In genomic region chr2:42105330-42106256, GRCh38 we compare ENCODE assay signal across 8 cellular contexts. TPM values are rescaled to one million over a fixed set of nuclear protein-coding genes. Genes with fewer than 3 reads are reported as not detected.
DNase-seq lines count a peak whose midpoint lies in the region; ATAC-seq and TF ChIP-seq lines count a peak whose summit lies in the region.

No MANE protein-coding gene starts in this region.

- H3K27ac Mint-ChIP-seq in nephron progenitor cell, result peak overlapping the region; percentile 50

- peaks cover 28% of the 10 kb centered on the region for H3K4me1 Mint-ChIP-seq in nephron progenitor cell

- DNase-seq in SJCRH30 (peak; percentile 73 to 87), nephron progenitor cell (no peak), NCI-H2171 (lab: John Stamatoyannopoulos, UW) (no peak), NCI-H82 (lab: John Stamatoyannopoulos, UW) (no peak), BE2C (no peak)
- DNase-seq in activated naive CD8-positive, alpha-beta T cell treated with anti-CD3 and anti-CD28 coated beads, Interleukin-2, amount 50 U/mL, for 16 hours (ENCODE audit: low read depth, low spot score), result peak; percentile 49

- no peaks in the 10 kb centered on the region for H3K9me3 ChIP-seq in SJCRH30 (replicated peaks)
- H3K9me3 ChIP-seq in BE2C, result no peaks in the 10 kb centered on the region

- H3K4me3 ChIP-seq in SJCRH30 (peak overlapping the region; percentile 37), BE2C (ENCODE audit: low read depth, low read length) (no peak overlapping the region)

- H3K4me1 ChIP-seq in SJCRH30 (peaks cover 30% of the 10 kb centered on the region), BE2C (peaks cover 9% of the 10 kb centered on the region)

- peak overlapping the region; percentile 70 for H3K27ac ChIP-seq in SJCRH30

- TF ChIP-seq CTCF in nephron progenitor cell (IDR thresholded peaks at IDR 0.05), result no peak
- TF ChIP-seq CTCF in BE2C (IDR thresholded peaks at IDR 0.05; ENCODE audit: low read depth, low read length), result no peak

- H3K36me3 Mint-ChIP-seq in nephron progenitor cell (ENCODE audit: low read depth), result no peaks in the 10 kb centered on the region

- ATAC-seq in GM18873 (IDR thresholded peaks at IDR 0.05; ENCODE audit: low FRiP score, unreplicated experiment), result peak; percentile 39
- peak; percentile 50 for ATAC-seq in HG02981 (IDR thresholded peaks at IDR 0.05; ENCODE audit: unreplicated experiment)

- H3K4me3 Mint-ChIP-seq in nephron progenitor cell, result no peak overlapping the region

- H3K36me3 ChIP-seq in SJCRH30 (no peaks in the 10 kb centered on the region), BE2C (no peaks in the 10 kb centered on the region)

- no peaks in the 10 kb centered on the region for H3K27me3 ChIP-seq in SJCRH30
- H3K27me3 ChIP-seq in BE2C, result no peaks in the 10 kb centered on the region

- H3K9me3 Mint-ChIP-seq in nephron progenitor cell, result peaks cover 1% of the 10 kb centered on the region

- peaks cover 3% of the 10 kb centered on the region for H3K27me3 Mint-ChIP-seq in nephron progenitor cell (ENCODE audit: low read depth, poor library complexity)

RNA-seq across cellular contexts. Expression of gene PKDCC, which starts 57.8 kb away (rescaled TPM):
- total RNA-seq in SJCRH30 (2014; rRNA removed; shearing (Covaris generic)), result 361 and 363 TPM in 2 replicates
- 91.9 TPM for polyA plus RNA-seq in BE2C (2012; ENCODE audit: insufficient read depth, insufficient read length, low read depth)

Comparison
In these comparisons a context has a peak if more than half of its experiments do, and no peak if none do; other contexts are left out.
1. DNase-seq: peak in SJCRH30 (2 of 2) and activated naive CD8-positive, alpha-beta T cell treated with anti-CD3 and anti-CD28 coated beads, Interleukin-2, amount 50 U/mL, for 16 hours (single experiment); none in nephron progenitor cell (single experiment), NCI-H2171 (single experiment), NCI-H82 (single experiment) and BE2C (single experiment).